Comparison of ENCODE assay signal across 23 cellular contexts in the genomic region with DNA sequence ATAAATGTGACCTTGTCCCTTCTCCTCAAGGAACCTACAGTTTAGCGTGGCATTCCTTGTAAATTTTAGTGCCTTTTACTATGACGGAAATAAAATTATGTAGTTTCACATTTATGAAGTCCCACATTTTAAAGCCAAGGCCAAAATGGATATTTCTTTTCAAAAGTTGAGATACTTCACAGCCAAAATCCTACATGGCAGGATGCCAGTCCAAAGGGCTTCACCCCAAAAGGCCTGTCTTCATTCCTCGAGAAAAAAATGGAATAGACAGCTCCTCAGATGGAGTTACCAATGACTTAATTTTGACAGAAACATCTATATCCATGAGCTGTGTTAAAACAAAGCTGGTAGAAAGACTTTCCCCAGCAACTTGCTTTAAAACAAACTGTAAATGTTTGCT.
"Had no signal": no experiment of that assay in that cellular context is flagged by ENCODE, and none has a peak within 500 bp of the region (broad histone marks: within the 10 kb centered on the region; RNA-seq: fewer than 3 reads in every experiment).

No MANE protein-coding gene starts in this region.

- H3K9me3 ChIP-seq: colonic mucosa, esophagus muscularis mucosa, esophagus squamous epithelium, gastrocnemius medialis, gastroesophageal sphincter, heart right ventricle had no signal

- H3K27ac ChIP-seq: colonic mucosa, coronary artery, dorsolateral prefrontal cortex, epithelial cell of prostate, esophagus muscularis mucosa, esophagus squamous epithelium, foreskin keratinocyte, gastrocnemius medialis, gastroesophageal sphincter, heart left ventricle had no signal

- H3K27me3 ChIP-seq: colonic mucosa, dorsolateral prefrontal cortex, esophagus muscularis mucosa, esophagus squamous epithelium, foreskin keratinocyte, gastrocnemius medialis, gastroesophageal sphincter, heart left ventricle, heart right ventricle had no signal

- H3K36me3 ChIP-seq: colonic mucosa, esophagus muscularis mucosa, esophagus squamous epithelium, gastrocnemius medialis, gastroesophageal sphincter, heart left ventricle, heart right ventricle had no signal

- H3K4me1 ChIP-seq: esophagus squamous epithelium, foreskin keratinocyte had no signal

- DNase-seq: colonic mucosa; cortex of kidney; dermis blood vessel endothelial cell; dorsolateral prefrontal cortex; effector CD4-positive, alpha-beta T cell; effector CD8-positive, alpha-beta T cell; effector memory CD4-positive, alpha-beta T cell; effector memory CD8-positive, alpha-beta T cell; endodermal cell; erythroblast; esophagus squamous epithelium; foreskin fibroblast; foreskin keratinocyte; foreskin melanocyte; gastrocnemius medialis; glutamatergic neuron; head of caudate nucleus; heart left ventricle; heart right ventricle had no signal

- H3K4me3 ChIP-seq: colonic mucosa, coronary artery, dorsolateral prefrontal cortex, esophagus muscularis mucosa, esophagus squamous epithelium, gastrocnemius medialis, gastroesophageal sphincter, heart left ventricle, heart right ventricle had no signal
